Comparison of ENCODE assay signal across 23 cellular contexts in genomic region chr13:72383646-72384045, GRCh38.
"Had no signal": no experiment of that assay in that cellular context is flagged by ENCODE, and none has a peak within 500 bp of the region (broad histone marks: within the 10 kb centered on the region; RNA-seq: fewer than 3 reads in every experiment).

No MANE protein-coding gene starts in this region.

- H3K4me3 Mint-ChIP-seq: activated naive CD8-positive, alpha-beta T cell treated with anti-CD3 and anti-CD28 coated beads, Interleukin-2, amount 10 ng/mL, durations not matched to agents 7 days and 5 days; central memory CD8-positive, alpha-beta T cell; nephron progenitor cell; stimulated activated naive CD8-positive, alpha-beta T cell treated with anti-CD3 and anti-CD28 coated beads, Interleukin-15, Interleukin-2, amounts not matched to agents 100 ng/mL and 50 ng/mL, for 24 hours; type B pancreatic cell had no signal

- H3K27me3 ChIP-seq: brain microvascular endothelial cell, esophagus muscularis mucosa, left lung, suprapubic skin had no signal

- ATAC-seq: activated CD4-positive, CD25-positive, alpha-beta regulatory T cell treated with anti-CD3 and anti-CD28 coated beads, Interleukin-2, amount 50 U/mL, for 24 hours; left lung; right cardiac atrium had no signal

- H3K36me3 ChIP-seq: brain microvascular endothelial cell, esophagus muscularis mucosa, left lung, suprapubic skin had no signal

- H3K4me1 Mint-ChIP-seq: activated naive CD8-positive, alpha-beta T cell treated with anti-CD3 and anti-CD28 coated beads, Interleukin-2, amount 10 ng/mL, durations not matched to agents 7 days and 5 days; central memory CD8-positive, alpha-beta T cell; nephron progenitor cell had no signal

- H3K4me3 ChIP-seq: esophagus muscularis mucosa, left lung, skin epidermis, suprapubic skin had no signal

- H3K36me3 Mint-ChIP-seq: activated naive CD8-positive, alpha-beta T cell treated with anti-CD3 and anti-CD28 coated beads, Interleukin-2, amount 10 ng/mL, durations not matched to agents 7 days and 5 days; type B pancreatic cell had no signal

- H3K9me3 Mint-ChIP-seq: activated naive CD8-positive, alpha-beta T cell treated with anti-CD3 and anti-CD28 coated beads, Interleukin-2, amount 10 ng/mL, durations not matched to agents 7 days and 5 days; nephron progenitor cell; type B pancreatic cell had no signal

- H3K4me1 ChIP-seq: esophagus muscularis mucosa, suprapubic skin had no signal

- H3K27ac ChIP-seq: brain microvascular endothelial cell, esophagus muscularis mucosa, left lung, skin epidermis, suprapubic skin had no signal

- DNase-seq: activated CD4-positive, alpha-beta T cell treated with anti-CD3 and anti-CD28 coated beads, Interleukin-2, amount 50 U/mL, for 1 hour; activated CD8-positive, alpha-beta memory T cell treated with anti-CD3 and anti-CD28 coated beads for 24 hours; activated gamma-delta T cell treated with Interleukin-2 at 50 U/mL for 16 hours; activated naive CD8-positive, alpha-beta T cell treated with anti-CD3 and anti-CD28 coated beads, Interleukin-2, amount 10 ng/mL, durations not matched to agents 7 days and 5 days; anterior cingulate cortex; brain microvascular endothelial cell; cortex of kidney; effector CD4-positive, alpha-beta T cell; hypothalamus; kidney; left lung; nephron progenitor cell; occipital lobe; right cardiac atrium; stimulated activated CD4-positive, alpha-beta T cell treated with anti-CD3 and anti-CD28 coated beads, Interleukin-4, amount 100 ng/mL, for 4 hours had no signal

- H3K9me3 ChIP-seq: esophagus muscularis mucosa, left lung, suprapubic skin had no signal

- H3K27ac Mint-ChIP-seq: activated naive CD8-positive, alpha-beta T cell treated with anti-CD3 and anti-CD28 coated beads, Interleukin-2, amount 10 ng/mL, durations not matched to agents 7 days and 5 days; nephron progenitor cell; progenitor cell of endocrine pancreas; stimulated activated naive CD8-positive, alpha-beta T cell treated with anti-CD3 and anti-CD28 coated beads, Interleukin-15, Interleukin-2, amounts not matched to agents 100 ng/mL and 50 ng/mL, for 24 hours had no signal

- H3K27me3 Mint-ChIP-seq: activated naive CD8-positive, alpha-beta T cell treated with anti-CD3 and anti-CD28 coated beads, Interleukin-2, amount 10 ng/mL, durations not matched to agents 7 days and 5 days; central memory CD8-positive, alpha-beta T cell; progenitor cell of endocrine pancreas; stimulated activated naive CD8-positive, alpha-beta T cell treated with anti-CD3 and anti-CD28 coated beads, Interleukin-15, Interleukin-2, amounts not matched to agents 100 ng/mL and 50 ng/mL, for 24 hours; type B pancreatic cell had no signal
